ENCODE assay signal across 8 cellular contexts in the genomic region with DNA sequence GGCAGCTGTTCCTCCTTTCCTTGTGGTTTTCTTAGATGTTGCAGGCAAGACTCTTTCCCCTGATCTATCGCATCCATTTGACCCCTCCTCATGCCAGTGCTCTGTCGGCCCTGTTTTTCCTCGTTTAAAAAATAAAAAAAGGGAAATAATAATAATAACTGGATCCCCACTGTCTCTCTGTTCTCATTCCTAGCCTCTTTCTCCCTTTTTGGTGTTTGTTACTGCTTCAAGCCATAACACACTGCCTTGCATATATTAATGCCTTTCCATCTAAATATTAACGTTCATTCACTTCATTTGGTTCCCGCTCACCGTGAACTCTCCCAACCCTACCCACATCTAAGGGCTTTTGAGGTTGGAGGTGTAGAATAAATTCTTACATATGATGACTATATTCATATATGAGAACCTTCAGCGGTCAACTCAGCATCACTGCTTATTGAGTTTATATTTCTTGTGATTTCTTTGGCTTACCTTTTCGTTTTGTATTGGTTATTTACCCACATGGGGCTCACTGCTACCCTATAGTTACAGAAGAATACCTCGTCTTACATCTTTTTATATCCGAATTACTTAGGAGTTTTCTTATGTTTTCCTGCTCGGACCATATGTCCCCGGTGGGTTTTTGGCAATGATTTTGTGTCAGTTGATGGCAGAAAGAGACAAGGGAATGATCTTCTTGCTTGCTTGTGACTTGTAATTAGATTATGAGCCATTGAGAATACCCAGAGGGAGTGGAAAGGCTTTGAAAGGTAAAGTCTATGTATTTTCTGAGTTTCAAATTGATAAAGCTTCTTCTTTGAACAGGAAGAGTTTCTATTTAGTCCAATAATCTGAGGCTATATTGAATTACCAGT. TPM values are rescaled to one million over a fixed set of nuclear protein-coding genes. Genes with fewer than 3 reads are reported as not detected.
DNase-seq lines count a peak whose midpoint lies in the region; ATAC-seq and TF ChIP-seq lines count a peak whose summit lies in the region.

No MANE protein-coding gene starts in this region.

- H3K27me3 Mint-ChIP-seq in endothelial cell (ENCODE audit: unreplicated experiment): peaks cover 2% of the 10 kb centered on the region

- H3K27ac Mint-ChIP-seq in endothelial cell (ENCODE audit: unreplicated experiment): no peak overlapping the region

- H3K36me3 Mint-ChIP-seq in endothelial cell (ENCODE audit: low read depth, unreplicated experiment): no peaks in the 10 kb centered on the region

- H3K27ac ChIP-seq in angular gyrus (ENCODE audit: low read depth, low read length) (peak overlapping the region; percentile 100), temporal lobe (ENCODE audit: low read depth, low read length) (peak overlapping the region; percentile 88)

- peak; percentile 25 for ATAC-seq in GM21526 (IDR thresholded peaks at IDR 0.05; ENCODE audit: low FRiP score, unreplicated experiment)

- peak overlapping the region; percentile 78 for H3K4me3 ChIP-seq in GM06990 (replicated peaks; ENCODE audit: low read depth, low read length)

- H3K9me3 Mint-ChIP-seq in endothelial cell (ENCODE audit: unreplicated experiment): no peaks in the 10 kb centered on the region

- H3K27me3 ChIP-seq in GM06990 (replicated peaks; ENCODE audit: control insufficient read depth, insufficient read depth, low read length): no peaks in the 10 kb centered on the region

- DNase-seq in GM06990 (ENCODE audit: extremely low read depth, insufficient read length): no peak
- DNase-seq in HuH-7 (ENCODE audit: low spot score): peak; percentile 16
- peak; percentile 20 for DNase-seq in iris pigment epithelial cell (ENCODE audit: low read depth)
- DNase-seq in NCI-H2227 treated with DMSO at 0.1 percent for 48 hours (lab: John Stamatoyannopoulos, UW): no peak
- DNase-seq in endothelial cell (ENCODE audit: low spot score): no peak

- no peak overlapping the region for H3K4me3 Mint-ChIP-seq in endothelial cell (ENCODE audit: unreplicated experiment)

- no peak for TF ChIP-seq CTCF in GM06990 (IDR thresholded peaks at IDR 0.05; ENCODE audit: insufficient read depth, low read length, poor library complexity, severe bottlenecking)
- TF ChIP-seq CTCF in endothelial cell (IDR thresholded peaks at IDR 0.05; ENCODE audit: unreplicated experiment): no peak

- H3K4me1 Mint-ChIP-seq in endothelial cell (ENCODE audit: unreplicated experiment): no peaks in the 10 kb centered on the region

- H3K36me3 ChIP-seq in GM06990 (ENCODE audit: control insufficient read depth, insufficient read depth, low read length): no peaks in the 10 kb centered on the region

RNA-seq across cellular contexts. Expression of a gene that starts 0.8 kb away (rescaled TPM):
- total RNA-seq in temporal lobe (17.0 TPM), endothelial cell (ENCODE audit: unreplicated experiment) (7.3 TPM)

Comparison
In these comparisons a context has a peak if more than half of its experiments do, and no peak if none do; other contexts are left out.
1. DNase-seq: peak in HuH-7 (single experiment) and iris pigment epithelial cell (single experiment); none in GM06990 (single experiment), NCI-H2227 treated with DMSO at 0.1 percent for 48 hours (single experiment) and endothelial cell (single experiment).